In the genomic region with DNA sequence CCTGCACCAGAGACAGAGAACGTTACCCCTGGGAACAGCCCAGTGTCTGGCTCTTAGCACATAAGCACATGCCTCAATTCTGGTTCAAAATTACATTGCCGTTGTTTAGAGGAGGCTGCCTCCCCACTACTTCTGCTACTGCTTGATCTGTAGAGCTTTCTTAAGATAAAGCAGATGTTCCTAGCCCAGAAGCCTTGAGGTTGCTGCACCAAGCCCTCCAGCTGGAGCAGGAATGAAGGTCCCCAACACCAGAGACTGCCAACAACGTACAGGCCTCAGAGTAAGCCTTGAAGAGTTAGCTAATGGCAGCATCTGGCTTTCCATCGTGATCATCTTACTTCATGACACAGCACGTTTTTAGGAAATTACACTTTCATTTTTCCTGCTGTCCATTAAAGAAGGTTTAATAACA, we compare ENCODE assay signal across 17 cellular contexts. TPM values are rescaled to one million over a fixed set of nuclear protein-coding genes. Genes with fewer than 3 reads are reported as not detected.
"Had no signal": no experiment of that assay in that cellular context is flagged by ENCODE, and none has a peak within 500 bp of the region (broad histone marks: within the 10 kb centered on the region; RNA-seq: fewer than 3 reads in every experiment).

No MANE protein-coding gene starts in this region.

- DNase-seq: activated CD4-positive, alpha-beta memory T cell treated with anti-CD3 and anti-CD28 coated beads for 36 hours; activated CD4-positive, alpha-beta T cell treated with anti-CD3 and anti-CD28 coated beads for 4 hours; activated gamma-delta T cell treated with Interleukin-2 at 50 U/mL for 16 hours; activated naive CD8-positive, alpha-beta T cell treated with anti-CD3 and anti-CD28 coated beads for 36 hours; activated T-cell treated with anti-CD3 and anti-CD28 coated beads for 4 hours; amygdala; body of pancreas; dermis blood vessel endothelial cell; effector memory CD4-positive, alpha-beta T cell; left ventricle myocardium superior; stimulated activated CD4-positive, alpha-beta T cell treated with anti-CD3 and anti-CD28 coated beads, Interleukin-12 subunit alpha, Interleukin-12 subunit beta, amount 100 ng/mL, for 4 hours; stimulated activated CD4-positive, alpha-beta T cell treated with anti-CD3 and anti-CD28 coated beads, Interleukin-1b, Interleukin-23, amount 100 ng/mL, for 48 hours; stimulated activated CD8-positive, alpha-beta memory T cell treated with anti-CD3 and anti-CD28 coated beads, Interleukin-4, amount 100 ng/mL, for 48 hours; stimulated activated naive CD4-positive, alpha-beta T cell; thyroid gland had no signal

- H3K27ac ChIP-seq: body of pancreas, thyroid gland had no signal

- H3K36me3 ChIP-seq: thyroid gland had no signal

- H3K4me1 ChIP-seq: body of pancreas, thyroid gland had no signal

- H3K4me3 ChIP-seq: body of pancreas, thyroid gland had no signal

- ATAC-seq: body of pancreas, left ventricle myocardium superior, WTC11 had no signal

- H3K27me3 ChIP-seq: body of pancreas, thyroid gland had no signal

- H3K9me3 ChIP-seq: body of pancreas, thyroid gland had no signal

RNA-seq across cellular contexts. Expression of a gene that starts 35.1 kb away (rescaled TPM):
- polyA plus RNA-seq: neural cell had no signal
